8 cellular contexts compared by ENCODE assay signal in the genomic region with DNA sequence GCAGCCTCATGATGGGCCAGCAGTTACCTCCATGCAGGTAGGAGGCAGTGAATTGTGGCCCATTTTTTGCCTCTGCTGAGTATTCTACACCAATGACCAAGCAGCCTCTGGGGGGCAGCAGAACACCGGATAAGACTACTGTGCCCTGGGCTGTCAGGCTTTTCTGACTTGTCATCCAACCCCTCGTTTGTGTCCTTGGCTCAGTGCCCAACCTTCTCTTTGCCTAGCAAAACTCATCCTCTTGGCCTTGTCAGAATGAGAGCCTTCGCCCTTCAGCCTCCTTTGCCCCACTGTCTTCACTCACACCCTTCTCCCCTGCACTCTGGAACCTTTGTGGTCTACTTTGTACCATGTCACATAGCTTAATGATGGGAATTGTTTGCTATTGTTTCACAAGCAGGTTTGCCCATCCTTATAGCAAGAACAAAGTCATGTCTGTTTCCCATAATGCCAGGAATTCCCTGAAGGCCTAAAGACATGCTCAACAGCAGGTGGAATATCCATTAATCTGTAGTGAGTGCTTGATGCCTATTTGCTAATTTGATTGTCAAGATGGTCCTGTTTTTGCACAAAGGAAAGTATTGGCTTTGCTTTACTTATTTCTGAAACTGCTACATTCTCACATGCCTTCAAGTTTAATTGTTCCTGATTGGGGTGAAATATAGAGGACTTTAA.
A peak's percentile ranks its signal among the peaks of the same experiment; 100 is the strongest.
DNase-seq lines count a peak whose midpoint lies in the region; ATAC-seq and TF ChIP-seq lines count a peak whose summit lies in the region.

No MANE protein-coding gene starts in this region.

- H3K9ac ChIP-seq in adipocyte (ENCODE audit: low read length) = no peak overlapping the region

- H3K27me3 ChIP-seq in adipocyte (replicated peaks; ENCODE audit: control insufficient read depth, insufficient read depth, low read length) = peaks cover 5% of the 10 kb centered on the region

- ATAC-seq in HG02678 (IDR thresholded peaks at IDR 0.05; ENCODE audit: unreplicated experiment) = peak; percentile 85
- peak; percentile 86 to 89 for ATAC-seq in left cardiac atrium
- no peak for ATAC-seq in GM18505 (IDR thresholded peaks at IDR 0.05; ENCODE audit: unreplicated experiment)

- TF ChIP-seq POLR2A in GM18505 (IDR thresholded peaks at IDR 0.05; ENCODE audit: borderline replicate concordance, extremely low read depth, insufficient read depth, insufficient read length) = no peak

- H3K4me1 ChIP-seq in adipocyte (ENCODE audit: control insufficient read depth, insufficient read depth, low read length) = peaks cover 13% of the 10 kb centered on the region

- H3K4me3 ChIP-seq in GM12865 (ENCODE audit: low read depth, low read length) (no peak overlapping the region), adipocyte (ENCODE audit: low read length) (no peak overlapping the region)

- no peaks in the 10 kb centered on the region for H3K9me3 ChIP-seq in adipocyte (ENCODE audit: control insufficient read depth, low read length)

- intact Hi-C loops in left cardiac atrium (cut with DNase I) = loop anchor here (2.0 to 5.0 kb wide), 5 partner anchors 128 to 550 kb away; a partner anchor contains a TSS

- peak; percentile 79 for DNase-seq in GM12865 (ENCODE audit: low read depth)
- DNase-seq in NCI-H1436 (lab: John Stamatoyannopoulos, UW) = peak; percentile 97
- peak; percentile 80 for DNase-seq in SW480 (ENCODE audit: low spot score)
- peak; percentile 93 for DNase-seq in adipocyte (ENCODE audit: low read depth)
- DNase-seq in left cardiac atrium = peak; percentile 83
- DNase-seq in retina = peak; percentile 83

- TF ChIP-seq CTCF in GM12865 (IDR thresholded peaks at IDR 0.05; ENCODE audit: insufficient read depth, low read depth, low read length, missing control alignments) = peak; percentile 74

- no peaks in the 10 kb centered on the region for H3K36me3 ChIP-seq in adipocyte (ENCODE audit: control insufficient read depth, insufficient read depth, low read length, severe bottlenecking)
